In genomic region chr11:506950-507726, GRCh38 we compare ENCODE assay signal across 8 cellular contexts. TPM values are rescaled to one million over a fixed set of nuclear protein-coding genes. Genes with fewer than 3 reads are reported as not detected.
DNase-seq lines count a peak whose midpoint lies in the region; ATAC-seq and TF ChIP-seq lines count a peak whose summit lies in the region.

Gene RNH1 (minus strand): TSS chr11:507242. CDS start chr11:502162, 5,080 bp downstream.

- H2AFZ ChIP-seq in mammary epithelial cell (ENCODE audit: low read depth, low read length): peak within 1 kb of the TSS; percentile 85
- no peak within 1 kb of the TSS for H2AFZ ChIP-seq in smooth muscle cell (ENCODE audit: low read depth)

- no peaks in the 10 kb centered on the region for H3F3A ChIP-seq in smooth muscle cell (ENCODE audit: low read depth)

- intact Hi-C loops in A673 (cut with micrococcal nuclease; ENCODE audit: unreplicated experiment) (no loop called here), mammary epithelial cell (cut with micrococcal nuclease) (loop anchor here (1.0 to 5.0 kb wide), 4 partner anchors 8 to 270 kb away; partner anchors contain the start of genes PKP3, PSMD13 and SIRT3)

- H3K9me3 ChIP-seq in A673 (ENCODE audit: low read depth, low read length, poor library complexity, severe bottlenecking) (no peaks in the 10 kb centered on the region), mammary epithelial cell (replicated peaks; ENCODE audit: insufficient read depth, low read length) (no peaks in the 10 kb centered on the region), smooth muscle cell (replicated peaks; ENCODE audit: low read depth) (no peaks in the 10 kb centered on the region)

- H4K20me1 ChIP-seq in mammary epithelial cell (ENCODE audit: insufficient read depth, low read length) (no peaks in the 10 kb centered on the region), smooth muscle cell (ENCODE audit: low read depth) (peaks cover 12% of the 10 kb centered on the region)

- H3K4me2 ChIP-seq in mammary epithelial cell (ENCODE audit: insufficient read depth, low read depth, low read length) (peak within 1 kb of the TSS; percentile 97), smooth muscle cell (peak within 1 kb of the TSS; percentile 95)

- peak within 1 kb of the TSS; percentile 92 for H3K9ac ChIP-seq in mammary epithelial cell (ENCODE audit: insufficient read depth, low read length)
- H3K9ac ChIP-seq in smooth muscle cell (ENCODE audit: low read depth): peak within 1 kb of the TSS; percentile 99

- under 1% methylated on average over 16 of the region's 101 CpGs for WGBS in mammary epithelial cell (ENCODE audit: low coverage, missing lambda C conversion rate)
- under 1% methylated on average over 75 of the region's 101 CpGs for WGBS in smooth muscle cell (ENCODE audit: low lambda C conversion rate)

- no peaks in the 10 kb centered on the region for H3K27me3 ChIP-seq in A673 (replicated peaks; ENCODE audit: insufficient read depth, low read depth, low read length, poor library complexity)
- no peaks in the 10 kb centered on the region for H3K27me3 ChIP-seq in mammary epithelial cell (ENCODE audit: insufficient read depth, low read length)
- H3K27me3 ChIP-seq in smooth muscle cell (ENCODE audit: low read depth): no peaks in the 10 kb centered on the region

- H3K27ac ChIP-seq in A673 (ENCODE audit: low read depth, low read length, poor library complexity, severe bottlenecking) (peak within 1 kb of the TSS; percentile 100), mammary epithelial cell (ENCODE audit: insufficient read depth, low read depth, low read length) (peak within 1 kb of the TSS; percentile 97), smooth muscle cell (ENCODE audit: low read depth) (peak within 1 kb of the TSS; percentile 99)

- H3K4me3 ChIP-seq in A673 (ENCODE audit: low read depth, low read length, poor library complexity, severe bottlenecking) (peak within 1 kb of the TSS; percentile 91), WI38 (ENCODE audit: low read depth, low read length) (peak within 1 kb of the TSS; percentile 87), mammary epithelial cell (replicated peaks in 1 of 3; ENCODE audit: insufficient read depth in 1 of 3, low read depth in 2 of 3, low read length in 3 of 3) (peak within 1 kb of the TSS; percentile 84 to 96 (median 92)), smooth muscle cell (peak within 1 kb of the TSS; percentile 75)

- peaks cover 53% of the 10 kb centered on the region for H3K79me2 ChIP-seq in mammary epithelial cell (ENCODE audit: insufficient read depth, low read length)
- peaks cover 42% of the 10 kb centered on the region for H3K79me2 ChIP-seq in smooth muscle cell (ENCODE audit: low read depth)

- ATAC-seq in GM18870 (IDR thresholded peaks at IDR 0.05; ENCODE audit: unreplicated experiment) (peak; percentile 30), HG03135 (IDR thresholded peaks at IDR 0.05; ENCODE audit: unreplicated experiment) (peak; percentile 49)

- TF ChIP-seq CTCF in A673 (conservative IDR thresholded peaks at IDR 0.05; ENCODE audit: low read depth, low read length) (no peak), WI38 (IDR thresholded peaks at IDR 0.05; ENCODE audit: low read depth, low read length) (no peak), mammary epithelial cell (conservative IDR thresholded peaks at IDR 0.05 in 1 of 2, IDR thresholded peaks at IDR 0.05 in 1 of 2; ENCODE audit: extremely low read depth in 1 of 2, insufficient read depth in 1 of 2, low read depth in 1 of 2, low read length in 2 of 2) (no peak), smooth muscle cell (IDR thresholded peaks at IDR 0.05; ENCODE audit: borderline replicate concordance, insufficient read depth, poor library complexity, severe bottlenecking) (no peak)

- in situ Hi-C loops in mammary epithelial cell (cut with MboI; ENCODE audit: low sequenced_read_pairs in 2 of 2): no loop called here

- POLR2A ChIA-PET in A673 (lab: Charles Lee; ENCODE audit: low non-redundant PET): interaction anchor here (1.0 kb wide), 1 partner anchor 100 kb away, joined by 4 read pairs; no protein-coding TSS in a partner anchor

- BruUV-seq in A673 (replicated peaks; lab: Mats Ljungman, UMichigan) (no TSS peak), mammary epithelial cell (replicated peaks; lab: Mats Ljungman, UMichigan) (no TSS peak)

- H3K36me3 ChIP-seq in A673 (ENCODE audit: insufficient read depth, low read length, poor library complexity, severe bottlenecking): no peaks in the 10 kb centered on the region
- H3K36me3 ChIP-seq in mammary epithelial cell (ENCODE audit: insufficient read depth, low read length): peaks cover 2% of the 10 kb centered on the region
- no peaks in the 10 kb centered on the region for H3K36me3 ChIP-seq in smooth muscle cell (ENCODE audit: low read depth)

- peaks cover 14% of the 10 kb centered on the region for H3K4me1 ChIP-seq in A673 (ENCODE audit: insufficient read depth, low read length, poor library complexity, severe bottlenecking)
- peaks cover 35% of the 10 kb centered on the region for H3K4me1 ChIP-seq in mammary epithelial cell (ENCODE audit: insufficient read depth, low read length)
- peaks cover 9% of the 10 kb centered on the region for H3K4me1 ChIP-seq in smooth muscle cell (ENCODE audit: low read depth)

- dilution Hi-C loops in mammary epithelial cell (cut with HindIII; ENCODE audit: low sequenced_read_pairs): loop anchor here (10.0 to 25.0 kb wide), 2 partner anchors 155 to 308 kb away; partner anchors contain the start of gene PNPLA2

- DNase-seq in A673 (ENCODE audit: low spot score) (peak; percentile 94), NCI-H2196 treated with DMSO at 0.1 percent for 48 hours (lab: John Stamatoyannopoulos, UW; ENCODE audit: unreplicated experiment) (peak; percentile 86), mammary epithelial cell (peak; percentile 92), iPS-NIHi7 (ENCODE audit: extremely low spot score) (peak; percentile 99), smooth muscle cell (lab: John Stamatoyannopoulos, UW; ENCODE audit: unreplicated experiment) (peak; percentile 100)

- CTCF ChIA-PET in A673 (lab: Charles Lee): no interaction called here
- CTCF ChIA-PET in mammary epithelial cell (lab: Charles Lee; ENCODE audit: low non-redundant PET): interaction anchor here (0.9 kb wide), 1 partner anchor 59 kb away, joined by 3 read pairs; no protein-coding TSS in a partner anchor

RNA-seq across cellular contexts. Expression of gene RNH1, which starts in this region (rescaled TPM):
- total RNA-seq in A673 (2021) (94.6 and 95.4 TPM in 2 replicates), mammary epithelial cell (100 to 1,000 TPM; 187 to 206 TPM), smooth muscle cell (91.3 and 106 TPM in 2 replicates)
- polyA plus RNA-seq in mammary epithelial cell (122 TPM), smooth muscle cell (242 and 243 TPM in 2 replicates)
- 104 TPM for polyA minus RNA-seq in mammary epithelial cell

Comparison
In these comparisons a context has a peak if more than half of its experiments do, and no peak if none do; other contexts are left out.
1. Peak in every context shown above with its lines: DNase-seq, ATAC-seq, H3K4me3 ChIP-seq and H3K27ac ChIP-seq.